In the genomic region with DNA sequence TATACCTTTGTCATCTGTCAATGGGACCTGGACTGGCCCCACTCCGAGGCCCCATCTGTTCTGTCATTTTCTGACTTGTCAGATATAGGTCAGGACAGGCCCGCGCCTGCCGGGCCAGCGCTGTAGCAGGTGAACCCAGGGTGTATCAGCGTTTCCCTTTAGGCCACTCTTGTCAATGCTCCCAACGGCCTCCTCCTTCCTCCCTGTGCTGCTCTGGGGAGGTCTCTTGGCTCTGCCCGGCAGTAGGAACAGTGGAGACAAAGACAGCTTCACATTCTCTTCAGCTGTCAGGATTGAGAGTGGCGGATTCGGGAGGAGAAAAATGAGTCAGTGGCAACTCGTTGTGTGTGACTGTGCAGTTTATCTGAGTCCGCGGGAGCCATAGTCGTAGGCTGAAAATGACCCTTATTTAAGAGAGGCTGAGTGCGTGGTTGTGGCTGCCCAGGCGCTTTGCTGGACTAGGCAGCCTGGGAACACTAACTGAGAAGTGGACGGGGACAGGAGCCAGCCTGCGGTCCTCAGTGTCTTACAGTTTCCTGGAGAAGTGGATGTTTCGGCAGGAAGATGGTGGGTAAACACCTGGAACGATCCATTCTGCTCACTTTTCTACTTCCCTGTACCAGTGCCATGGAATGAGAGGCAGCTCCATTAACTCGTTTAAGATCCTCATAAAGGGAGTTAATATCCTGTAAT, we compare ENCODE assay signal across 12 cellular contexts.
DNase-seq lines count a peak whose midpoint lies in the region; ATAC-seq and TF ChIP-seq lines count a peak whose summit lies in the region.
"Had no signal": no experiment of that assay in that cellular context is flagged by ENCODE, and none has a peak within 500 bp of the region (broad histone marks: within the 10 kb centered on the region; RNA-seq: fewer than 3 reads in every experiment).

No MANE protein-coding gene starts in this region.

- DNase-seq in GM23338 (ENCODE audit: low spot score) (no peak), hippocampal formation (lab: John Stamatoyannopoulos, UW) (peak; percentile 49 to 73), osteocyte (ENCODE audit: extremely low spot score, unreplicated experiment) (no peak), RPMI8226 (no peak), NCI-H526 treated with DMSO at 0.1 percent for 48 hours (lab: John Stamatoyannopoulos, UW) (no peak), NCI-H1694 treated with DMSO at 0.1 percent for 48 hours (lab: John Stamatoyannopoulos, UW) (no peak)
- DNase-seq in activated CD4-positive, alpha-beta T cell treated with anti-CD3 and anti-CD28 coated beads, Interleukin-2, amount 50 U/mL, for 48 hours: no peak
- DNase-seq: glutamatergic neuron; NCI-H2081 treated with DMSO at 0.1 percent for 48 hours; stimulated activated CD8-positive, alpha-beta memory T cell treated with anti-CD3 and anti-CD28 coated beads, Interleukin-4, amount 100 ng/mL, for 48 hours had no signal

- H3K9me3 Mint-ChIP-seq in GM23338 (no peaks in the 10 kb centered on the region; the same call in 2 of the 3 replicates), osteocyte (ENCODE audit: unreplicated experiment) (no peaks in the 10 kb centered on the region)

- peak overlapping the region; percentile 78 for H3K27ac Mint-ChIP-seq in GM23338
- H3K27ac Mint-ChIP-seq in osteocyte (ENCODE audit: unreplicated experiment): peak overlapping the region; percentile 66

- H3K27me3 ChIP-seq in GM23338 (ENCODE audit: insufficient read depth): no peaks in the 10 kb centered on the region

- no peaks in the 10 kb centered on the region for H3F3A ChIP-seq in GM23338 (replicated peaks; ENCODE audit: low read depth)

- TF ChIP-seq CTCF in GM23338 (conservative IDR thresholded peaks at IDR 0.05; ENCODE audit: low read depth in 2 of 2) (no peak), osteocyte (IDR thresholded peaks at IDR 0.05) (no peak)

- no peak overlapping the region for H3K4me3 ChIP-seq in GM23338

- no peak overlapping the region for H2AFZ ChIP-seq in GM23338

- no peaks in the 10 kb centered on the region for H3K9me2 ChIP-seq in GM23338 (ENCODE audit: insufficient read depth)

- no peak for ATAC-seq in GM23338

- H3K36me3 Mint-ChIP-seq in GM23338 (ENCODE audit: low read depth) (no peaks in the 10 kb centered on the region), osteocyte (ENCODE audit: unreplicated experiment) (peaks cover 73% of the 10 kb centered on the region)

- H3K4me3 Mint-ChIP-seq in GM23338: no peak overlapping the region
- no peak overlapping the region for H3K4me3 Mint-ChIP-seq in osteocyte (ENCODE audit: unreplicated experiment)

- H3K4me1 ChIP-seq in GM23338 (ENCODE audit: insufficient read depth): no peaks in the 10 kb centered on the region

- H3K27me3 Mint-ChIP-seq in GM23338 (ENCODE audit: insufficient read depth, low read depth, poor library complexity) (peaks cover 4% of the 10 kb centered on the region), osteocyte (ENCODE audit: unreplicated experiment) (no peaks in the 10 kb centered on the region)

- no peaks in the 10 kb centered on the region for H4K20me1 ChIP-seq in GM23338 (replicated peaks; ENCODE audit: insufficient read depth)

- H3K27ac ChIP-seq in GM23338 (ENCODE audit: low read depth): no peak overlapping the region
- peak overlapping the region; percentile 95 for H3K27ac ChIP-seq in angular gyrus (ENCODE audit: low read depth, low read length)
- H3K27ac ChIP-seq: KMS-11 had no signal

- no peak overlapping the region for H3K4me2 ChIP-seq in GM23338
- H3K4me2 ChIP-seq: KMS-11 had no signal

- H3K36me3 ChIP-seq in GM23338 (ENCODE audit: insufficient read depth): no peaks in the 10 kb centered on the region

- H3K4me1 Mint-ChIP-seq in GM23338 (no peaks in the 10 kb centered on the region), osteocyte (ENCODE audit: unreplicated experiment) (peaks cover 6% of the 10 kb centered on the region)

- no peaks in the 10 kb centered on the region for H3K79me2 ChIP-seq in GM23338 (replicated peaks; ENCODE audit: insufficient read depth)

TF ChIP-seq in GM23338, 12 proteins besides CTCF, POLR2A, EP300 and RAD21:
- TF ChIP-seq EZH2phosphoT487 (IDR thresholded peaks at IDR 0.05; ENCODE audit: unreplicated experiment) (no peak), STAT1 (IDR thresholded peaks at IDR 0.05; ENCODE audit: unreplicated experiment) (no peak), EZH2 (IDR thresholded peaks at IDR 0.05; ENCODE audit: low read depth, unreplicated experiment) (no peak), JUNB (IDR thresholded peaks at IDR 0.05; ENCODE audit: unreplicated experiment) (no peak), POLR2AphosphoS5 (IDR thresholded peaks at IDR 0.05; ENCODE audit: low read depth) (no peak), ZNF114 (CRISPR knock-in tag; IDR thresholded peaks at IDR 0.05) (no peak)
- TF ChIP-seq, protein P1, sequence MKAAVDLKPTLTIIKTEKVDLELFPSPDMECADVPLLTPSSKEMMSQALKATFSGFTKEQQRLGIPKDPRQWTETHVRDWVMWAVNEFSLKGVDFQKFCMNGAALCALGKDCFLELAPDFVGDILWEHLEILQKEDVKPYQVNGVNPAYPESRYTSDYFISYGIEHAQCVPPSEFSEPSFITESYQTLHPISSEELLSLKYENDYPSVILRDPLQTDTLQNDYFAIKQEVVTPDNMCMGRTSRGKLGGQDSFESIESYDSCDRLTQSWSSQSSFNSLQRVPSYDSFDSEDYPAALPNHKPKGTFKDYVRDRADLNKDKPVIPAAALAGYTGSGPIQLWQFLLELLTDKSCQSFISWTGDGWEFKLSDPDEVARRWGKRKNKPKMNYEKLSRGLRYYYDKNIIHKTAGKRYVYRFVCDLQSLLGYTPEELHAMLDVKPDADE (IDR thresholded peaks at IDR 0.05): no peak

Comparison
In these comparisons a context has a peak if more than half of its experiments do, and no peak if none do; other contexts are left out.
1. DNase-seq: peak in hippocampal formation (2 of 2); none in GM23338 (single experiment), osteocyte (single experiment), RPMI8226 (single experiment), NCI-H526 treated with DMSO at 0.1 percent for 48 hours (single experiment), activated CD4-positive, alpha-beta T cell treated with anti-CD3 and anti-CD28 coated beads, Interleukin-2, amount 50 U/mL, for 48 hours (0 of 2) and NCI-H1694 treated with DMSO at 0.1 percent for 48 hours (single experiment).